In the genomic region with DNA sequence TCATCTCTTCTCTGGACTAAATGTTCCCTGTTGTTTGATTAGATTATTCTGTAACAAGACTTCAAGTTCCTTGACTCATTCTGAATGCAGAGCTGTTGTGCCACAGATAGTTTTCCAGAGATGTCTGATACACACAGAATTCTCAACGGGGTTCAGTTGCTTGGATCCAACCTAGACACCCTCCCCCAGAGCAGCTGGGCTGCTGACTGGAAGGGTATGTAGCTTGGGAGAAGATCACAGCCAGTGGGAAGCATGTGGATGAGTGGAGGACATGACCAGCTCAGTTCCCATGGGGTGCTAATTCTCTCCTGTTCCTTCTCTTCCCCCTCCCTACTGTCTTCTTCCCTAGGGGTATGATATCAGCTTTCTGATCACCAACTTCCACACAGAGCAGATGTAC, we compare ENCODE assay signal across 18 cellular contexts. TPM values are rescaled to one million over a fixed set of nuclear protein-coding genes. Genes with fewer than 3 reads are reported as not detected.
DNase-seq lines count a peak whose midpoint lies in the region; ATAC-seq and TF ChIP-seq lines count a peak whose summit lies in the region.
"Had no signal": no experiment of that assay in that cellular context is flagged by ENCODE, and none has a peak within 500 bp of the region (broad histone marks: within the 10 kb centered on the region; RNA-seq: fewer than 3 reads in every experiment).

No MANE protein-coding gene starts in this region.

- H3K4me1 ChIP-seq in naive thymus-derived CD4-positive, alpha-beta T cell (ENCODE audit: control insufficient read depth in 2 of 2, insufficient read depth in 2 of 2, low read length in 2 of 2) = peaks cover 3 to 10% of the 10 kb centered on the region in 2 donors
- H3K4me1 ChIP-seq in left lung = peaks cover 0 to 5% of the 10 kb centered on the region in 2 donors
- H3K4me1 ChIP-seq: sigmoid colon had no signal

- H3K27ac Mint-ChIP-seq in CD14-positive monocyte = peak overlapping the region in 4 of 7 donors; percentile 36 to 84 (median 58)
- H3K27ac Mint-ChIP-seq in naive thymus-derived CD4-positive, alpha-beta T cell = peak overlapping the region in 6 of 9 donors; percentile 8 to 42 (median 32)
- H3K27ac Mint-ChIP-seq: neural progenitor cell had no signal

- H3K27ac ChIP-seq in AG04450 (ENCODE audit: low read depth, low read length) (peak overlapping the region; percentile 63), cingulate gyrus (ENCODE audit: low read depth, low read length) (peak overlapping the region; percentile 63), left lung (no peak overlapping the region)
- H3K27ac ChIP-seq in naive thymus-derived CD4-positive, alpha-beta T cell (ENCODE audit: low read depth, low read length) = peak overlapping the region; percentile 14
- H3K27ac ChIP-seq: coronary artery, neural progenitor cell had no signal

- H3K36me3 Mint-ChIP-seq in CD14-positive monocyte = peaks cover 77 to 89% of the 10 kb centered on the region in 2 donors
- peaks cover 7 to 49% (median 15%) of the 10 kb centered on the region in 5 donors for H3K36me3 Mint-ChIP-seq in naive thymus-derived CD4-positive, alpha-beta T cell

- no peaks in the 10 kb centered on the region for H3K27me3 Mint-ChIP-seq in CD14-positive monocyte (ENCODE audit: low read depth in 3 of 3)
- no peaks in the 10 kb centered on the region for H3K27me3 Mint-ChIP-seq in naive thymus-derived CD4-positive, alpha-beta T cell

- H3K27me3 ChIP-seq in AG04450 (ENCODE audit: control insufficient read depth, insufficient read depth, low read length) (no peaks in the 10 kb centered on the region), left lung (no peaks in the 10 kb centered on the region)
- H3K27me3 ChIP-seq in naive thymus-derived CD4-positive, alpha-beta T cell (ENCODE audit: control insufficient read depth in 2 of 2, insufficient read depth in 2 of 2, low read length in 2 of 2) = no peaks in the 10 kb centered on the region
- H3K27me3 ChIP-seq: neural progenitor cell, sigmoid colon had no signal

- ATAC-seq in naive thymus-derived CD4-positive, alpha-beta T cell = no peak
- no peak for ATAC-seq in left lung
- ATAC-seq: Panc1, SK-N-SH treated with all-trans-retinoic acid at 6 μM for 48 hours had no signal

- H3K9me3 ChIP-seq in AG04450 (ENCODE audit: control insufficient read depth, insufficient read depth, low read length) = no peaks in the 10 kb centered on the region
- no peaks in the 10 kb centered on the region for H3K9me3 ChIP-seq in naive thymus-derived CD4-positive, alpha-beta T cell (ENCODE audit: control insufficient read depth in 2 of 3, low read length in 3 of 3)
- no peaks in the 10 kb centered on the region for H3K9me3 ChIP-seq in left lung
- H3K9me3 ChIP-seq: sigmoid colon had no signal

- H3K4me1 Mint-ChIP-seq in CD14-positive monocyte = peaks cover 9% of the 10 kb centered on the region
- H3K4me1 Mint-ChIP-seq in naive thymus-derived CD4-positive, alpha-beta T cell = peaks cover 15 to 27% (median 21%) of the 10 kb centered on the region in 7 donors

- CTCF ChIA-PET in AG04450 (lab: Charles Lee) = interaction anchor here (3.4 kb wide), 1 partner anchor 143 kb away, joined by 15 read pairs; no protein-coding TSS in a partner anchor
- CTCF ChIA-PET in naive thymus-derived CD4-positive, alpha-beta T cell (lab: Charles Lee) = no interaction called here

- H3K4me3 ChIP-seq in AG04450 (ENCODE audit: low read depth, low read length) = no peak overlapping the region
- no peak overlapping the region for H3K4me3 ChIP-seq in naive thymus-derived CD4-positive, alpha-beta T cell (ENCODE audit: low read length)
- no peak overlapping the region for H3K4me3 ChIP-seq in left lung
- H3K4me3 ChIP-seq: coronary artery, neural progenitor cell, sigmoid colon had no signal

- no peak overlapping the region for H3K4me3 Mint-ChIP-seq in CD14-positive monocyte
- H3K4me3 Mint-ChIP-seq in naive thymus-derived CD4-positive, alpha-beta T cell = no peak overlapping the region
- H3K4me3 Mint-ChIP-seq: neural progenitor cell had no signal

- DNase-seq in AG04450 (ENCODE audit: low read depth, low spot score) = no peak
- DNase-seq in CD14-positive monocyte (ENCODE audit: low spot score) = no peak
- no peak for DNase-seq in naive thymus-derived CD4-positive, alpha-beta T cell
- no peak for DNase-seq in NCI-H2227 (lab: John Stamatoyannopoulos, UW; ENCODE audit: unreplicated experiment)
- DNase-seq in putamen (ENCODE audit: low spot score) = no peak
- DNase-seq in left lung = no peak
- DNase-seq: activated CD4-positive, alpha-beta T cell treated with anti-CD3 and anti-CD28 coated beads, Interleukin-2, amount 50 U/mL, for 48 hours; AML-193; mammary epithelial cell; MM.1S; sigmoid colon; stimulated activated CD4-positive, alpha-beta T cell treated with anti-CD3 and anti-CD28 coated beads, Interleukin-1b, Interleukin-23, amount 100 ng/mL, for 48 hours; substantia nigra had no signal

- peaks cover 45 to 84% (median 56%) of the 10 kb centered on the region in 3 experiments for H3K36me3 ChIP-seq in naive thymus-derived CD4-positive, alpha-beta T cell (ENCODE audit: control insufficient read depth in 2 of 3, insufficient read depth in 3 of 3, low read length in 3 of 3)
- peaks cover 9 to 95% of the 10 kb centered on the region in 2 donors for H3K36me3 ChIP-seq in left lung

- intact Hi-C loops in CD14-positive monocyte (cut with micrococcal nuclease) = no loop called here
- intact Hi-C loops in naive thymus-derived CD4-positive, alpha-beta T cell (cut with micrococcal nuclease) = no loop called here
- intact Hi-C loops in left lung (cut with DNase I) = no loop called here

- no peaks in the 10 kb centered on the region for H3K9me3 Mint-ChIP-seq in CD14-positive monocyte
- no peaks in the 10 kb centered on the region for H3K9me3 Mint-ChIP-seq in naive thymus-derived CD4-positive, alpha-beta T cell
- H3K9me3 Mint-ChIP-seq: neural progenitor cell had no signal

- TF ChIP-seq CTCF in AG04450 (IDR thresholded peaks at IDR 0.05; ENCODE audit: low read depth, low read length) (no peak), CD14-positive monocyte (IDR thresholded peaks at IDR 0.05) (no peak), left lung (IDR thresholded peaks at IDR 0.05) (no peak)

- POLR2A ChIA-PET in AG04450 (lab: Yijun Ruan, JAX) = interaction anchor here (0.7 to 0.9 kb wide), 2 partner anchors 13 to 212 kb away, joined by 3 to 7 read pairs; no protein-coding TSS in a partner anchor
- POLR2A ChIA-PET in naive thymus-derived CD4-positive, alpha-beta T cell (lab: Charles Lee) = interaction anchor here (1.8 kb wide), 1 partner anchor 10 kb away, joined by 11 read pairs; a partner anchor contains a TSS

RNA-seq across cellular contexts. Expression of a gene that starts 6.6 kb away (rescaled TPM):
- 17.8 and 22.4 TPM in 2 replicates for polyA plus RNA-seq in AG04450 (2011; rRNA removed)
- polyA minus RNA-seq in AG04450 (2011; rRNA and poly(A)+ RNA removed) = 15.5 and 22.4 TPM in 2 replicates
- 1 to 10 TPM; 1.1 to 1.8 TPM for polyA plus RNA-seq in CD14-positive monocyte
- total RNA-seq in naive thymus-derived CD4-positive, alpha-beta T cell = 100 to 1,000 TPM in 1 of 5 experiments, 10 to 100 TPM in 4; 54.9 to 106 (median 68.0) TPM
- 1 to 10 TPM; 2.5 to 3.3 TPM for polyA plus RNA-seq in naive thymus-derived CD4-positive, alpha-beta T cell
- 10 to 100 TPM; 30.5 to 33.9 TPM for total RNA-seq in left lung

RNA-seq across cellular contexts. Expression of a gene that starts 10.6 kb away (rescaled TPM):
- polyA plus RNA-seq in AG04450 (2011; rRNA removed) (199 and 200 TPM in 2 replicates), CD14-positive monocyte (100 to 1,000 TPM; 389 to 390 TPM)
- polyA minus RNA-seq in AG04450 (2011; rRNA and poly(A)+ RNA removed) = 181 and 208 TPM in 2 replicates
- 100 to 1,000 TPM; 128 to 273 (median 129) TPM for total RNA-seq in naive thymus-derived CD4-positive, alpha-beta T cell
- 100 to 1,000 TPM; 205 to 212 TPM for polyA plus RNA-seq in naive thymus-derived CD4-positive, alpha-beta T cell
- 100 to 1,000 TPM; 148 to 193 TPM for total RNA-seq in left lung

RNA-seq across cellular contexts. Expression of a gene that starts 11.2 kb away (rescaled TPM):
- polyA plus RNA-seq in AG04450 (2011; rRNA removed) = 61.8 and 83.7 TPM in 2 replicates
- polyA minus RNA-seq in AG04450 (2011; rRNA and poly(A)+ RNA removed) = 59.2 and 73.6 TPM in 2 replicates
- polyA plus RNA-seq in CD14-positive monocyte = 10 to 100 TPM; 36.1 to 46.9 TPM
- total RNA-seq in naive thymus-derived CD4-positive, alpha-beta T cell = 10 to 100 TPM; 31.6 to 67.4 (median 36.8) TPM
- polyA plus RNA-seq in naive thymus-derived CD4-positive, alpha-beta T cell = 10 to 100 TPM; 44.3 to 69.5 TPM
- total RNA-seq in left lung = 10 to 100 TPM; 50.0 to 59.2 TPM

RNA-seq across cellular contexts. Expression of a gene that starts 33.7 kb away (rescaled TPM):
- polyA plus RNA-seq in AG04450 (2011; rRNA removed) (26.8 and 28.7 TPM in 2 replicates), CD14-positive monocyte (100 to 1,000 TPM; 118 to 137 TPM)
- 14.6 and 17.7 TPM in 2 replicates for polyA minus RNA-seq in AG04450 (2011; rRNA and poly(A)+ RNA removed)
- 10 to 100 TPM in 2 of 5 experiments, 1 to 10 TPM in 3; 2.1 to 36.3 (median 2.5) TPM for total RNA-seq in naive thymus-derived CD4-positive, alpha-beta T cell
- 1 to 10 TPM in 1 of 2 donors, under 1 TPM in 1; 0.85 to 2.1 TPM for polyA plus RNA-seq in naive thymus-derived CD4-positive, alpha-beta T cell
- 10 to 100 TPM; 29.1 to 37.5 TPM for total RNA-seq in left lung

RNA-seq across cellular contexts. Expression of a gene that starts 40.3 kb away (rescaled TPM):
- polyA plus RNA-seq in AG04450 (2011; rRNA removed) (29.0 and 34.2 TPM in 2 replicates), CD14-positive monocyte (10 to 100 TPM; 42.6 to 51.5 TPM)
- polyA minus RNA-seq in AG04450 (2011; rRNA and poly(A)+ RNA removed) = 22.7 and 31.5 TPM in 2 replicates
- 10 to 100 TPM; 17.7 to 61.2 (median 58.0) TPM for total RNA-seq in naive thymus-derived CD4-positive, alpha-beta T cell
- polyA plus RNA-seq in naive thymus-derived CD4-positive, alpha-beta T cell = 10 to 100 TPM; 67.3 to 72.6 TPM
- 10 to 100 TPM; 29.6 to 35.3 TPM for total RNA-seq in left lung

Comparison
In these comparisons a context has a peak if more than half of its experiments do, and no peak if none do; other contexts are left out.
1. H3K27ac ChIP-seq: peak in AG04450 (single experiment), cingulate gyrus (single experiment) and naive thymus-derived CD4-positive, alpha-beta T cell (single experiment); none in left lung (0 of 2).